In genomic region chr12:131947482-131948027, GRCh38 we compare ENCODE assay signal across 14 cellular contexts. TPM values are rescaled to one million over a fixed set of nuclear protein-coding genes. Genes with fewer than 3 reads are reported as not detected.
DNase-seq lines count a peak whose midpoint lies in the region; ATAC-seq, FAIRE-seq and TF ChIP-seq lines count a peak whose summit lies in the region.
"Had no signal": no experiment of that assay in that cellular context is flagged by ENCODE, and none has a peak within 500 bp of the region (broad histone marks: within the 10 kb centered on the region; RNA-seq: fewer than 3 reads in every experiment).

No MANE protein-coding gene starts in this region.

- H3K36me3 ChIP-seq in suprapubic skin (peaks cover 22% of the 10 kb centered on the region), small intestine (ENCODE audit: control insufficient read depth in 2 of 2, insufficient read depth in 2 of 2, low read length in 2 of 2) (peaks cover 2 to 5% of the 10 kb centered on the region in 2 donors)

- H3K27me3 ChIP-seq in suprapubic skin (no peaks in the 10 kb centered on the region), small intestine (ENCODE audit: control insufficient read depth in 2 of 2, insufficient read depth in 2 of 2, low read length in 2 of 2) (no peaks in the 10 kb centered on the region)

- H3K9me3 ChIP-seq in suprapubic skin (no peaks in the 10 kb centered on the region), small intestine (ENCODE audit: control insufficient read depth, low read depth) (no peaks in the 10 kb centered on the region)

- no peak overlapping the region for H3K4me3 Mint-ChIP-seq in activated naive CD4-positive, alpha-beta T cell treated with anti-CD3 and anti-CD28 coated beads, Interleukin-2, amount 50 U/mL, for 24 hours
- H3K4me3 Mint-ChIP-seq in WTC11: no peak overlapping the region

- TF ChIP-seq CTCF in WTC11 (IDR thresholded peaks at IDR 0.05) (no peak), suprapubic skin (IDR thresholded peaks at IDR 0.05) (no peak), GM10248 (IDR thresholded peaks at IDR 0.05; ENCODE audit: control extremely low read depth, extremely low read depth, low read depth, missing control alignments) (no peak)

- peaks cover 26% of the 10 kb centered on the region for H3K4me1 Mint-ChIP-seq in activated naive CD4-positive, alpha-beta T cell treated with anti-CD3 and anti-CD28 coated beads, Interleukin-2, amount 50 U/mL, for 24 hours
- H3K4me1 Mint-ChIP-seq in WTC11: peaks cover 7% of the 10 kb centered on the region

- no peak for DNase-seq in activated naive CD4-positive, alpha-beta T cell (lab: John Stamatoyannopoulos, UW)
- no peak for DNase-seq in WTC11 (ENCODE audit: low spot score)
- peak; percentile 53 for DNase-seq in islet precursor cell
- DNase-seq in suprapubic skin (ENCODE audit: low spot score in 2 of 2): peak; percentile 50 to 62
- DNase-seq in GM10248 (ENCODE audit: extremely low spot score): no peak
- DNase-seq in stimulated activated naive CD4-positive, alpha-beta T cell treated with Interleukin-2 at 50 U/mL for 16 hours (lab: John Stamatoyannopoulos, UW): no peak
- no peak for DNase-seq in small intestine
- DNase-seq: GOT3, KG1 had no signal

- H3K36me3 Mint-ChIP-seq in activated naive CD4-positive, alpha-beta T cell treated with anti-CD3 and anti-CD28 coated beads, Interleukin-2, amount 50 U/mL, for 24 hours: peaks cover 8% of the 10 kb centered on the region
- peaks cover 25% of the 10 kb centered on the region for H3K36me3 Mint-ChIP-seq in WTC11

- POLR2A ChIA-PET in WTC11 (lab: Charles Lee): no interaction called here
- POLR2A ChIA-PET in GM10248 (lab: Yijun Ruan, JAX): interaction anchor here (0.6 kb wide), 1 partner anchor 24 kb away, joined by 4 read pairs; no protein-coding TSS in a partner anchor

- H3K4me3 ChIP-seq in suprapubic skin: no peak overlapping the region
- H3K4me3 ChIP-seq in small intestine (ENCODE audit: low read depth in 1 of 2, low read length in 2 of 2): no peak overlapping the region

- WGBS in suprapubic skin: 61% methylated on average over 8 of the region's 8 CpGs
- 45 to 59% (median 58%) methylated on average over 8 of the region's 8 CpGs for WGBS in small intestine, 3 donors

- FAIRE-seq in small intestine (lab: Jason Lieb, UNC): no peak
- FAIRE-seq: islet of Langerhans had no signal

- ATAC-seq in WTC11: no peak
- ATAC-seq: esophagus mucosa had no signal

- TF ChIP-seq EP300 in suprapubic skin (IDR thresholded peaks at IDR 0.05): no peak

- H3K4me1 ChIP-seq in suprapubic skin (peaks cover 28% of the 10 kb centered on the region), small intestine (ENCODE audit: control insufficient read depth in 2 of 2, insufficient read depth in 1 of 2, low read depth in 1 of 2, low read length in 1 of 2) (peaks cover 0 to 4% of the 10 kb centered on the region in 2 donors)

- H3K27ac Mint-ChIP-seq in activated naive CD4-positive, alpha-beta T cell treated with anti-CD3 and anti-CD28 coated beads, Interleukin-2, amount 50 U/mL, for 24 hours: peak overlapping the region; percentile 47
- peak overlapping the region; percentile 83 for H3K27ac Mint-ChIP-seq in WTC11

- no peaks in the 10 kb centered on the region for H3K9me3 Mint-ChIP-seq in activated naive CD4-positive, alpha-beta T cell treated with anti-CD3 and anti-CD28 coated beads, Interleukin-2, amount 50 U/mL, for 24 hours
- no peaks in the 10 kb centered on the region for H3K9me3 Mint-ChIP-seq in WTC11
- H3K9me3 Mint-ChIP-seq: brain had no signal

- H3K27me3 Mint-ChIP-seq in activated naive CD4-positive, alpha-beta T cell treated with anti-CD3 and anti-CD28 coated beads, Interleukin-2, amount 50 U/mL, for 24 hours: no peaks in the 10 kb centered on the region
- H3K27me3 Mint-ChIP-seq in WTC11 (ENCODE audit: low read depth): no peaks in the 10 kb centered on the region

- CTCF ChIA-PET in WTC11 (lab: Charles Lee): no interaction called here
- CTCF ChIA-PET in GM10248 (lab: Yijun Ruan, JAX): no interaction called here

- no peak for TF ChIP-seq POLR2A in suprapubic skin (IDR thresholded peaks at IDR 0.05)

- H3K27ac ChIP-seq in suprapubic skin (no peak overlapping the region), small intestine (ENCODE audit: low read depth in 1 of 2, low read length in 1 of 2) (peak overlapping the region in 1 of 2 donors; percentile 58)
- H3K27ac ChIP-seq: C4-2B had no signal

TF ChIP-seq in WTC11, 78 proteins besides CTCF, POLR2A, EP300 and RAD21:
- TF ChIP-seq GABPB1 (CRISPR knock-in tag; IDR thresholded peaks at IDR 0.05) (no peak), RELA (CRISPR knock-in tag; IDR thresholded peaks at IDR 0.05; ENCODE audit: borderline replicate concordance) (no peak), E2F1 (CRISPR knock-in tag; IDR thresholded peaks at IDR 0.05) (no peak), HMGXB4 (CRISPR knock-in tag; IDR thresholded peaks at IDR 0.05) (no peak), IRF1 (CRISPR knock-in tag; IDR thresholded peaks at IDR 0.05) (0 out of 2 replicates have a peak, but pooled peaks have one; percentile 23), ATF2 (CRISPR knock-in tag; IDR thresholded peaks at IDR 0.05; ENCODE audit: borderline replicate concordance, low read depth) (no peak)
TF ChIP-seq in WTC11: peak in this region for 1.

RNA-seq across cellular contexts. Expression of gene EP400, which starts 2.2 kb away (rescaled TPM):
- 73.0 to 76.7 TPM (median 75.8 TPM) in 3 replicates for total RNA-seq in WTC11 (2021)
- 10 to 100 TPM; 32.0 to 81.3 (median 40.1) TPM for total RNA-seq in suprapubic skin
- polyA plus RNA-seq in small intestine: 10 to 100 TPM in 2 of 3 donors, 1 to 10 TPM in 1; 8.6 to 14.3 (median 11.4) TPM

RNA-seq across cellular contexts. Expression of gene PUS1, which starts 18.5 kb away (rescaled TPM):
- total RNA-seq in WTC11 (2021) (76.2 to 97.4 TPM (median 85.2 TPM) in 3 replicates), suprapubic skin (10 to 100 TPM; 16.3 to 24.4 (median 21.8) TPM)
- polyA plus RNA-seq in small intestine: 10 to 100 TPM; 11.6 to 30.0 (median 13.5) TPM

RNA-seq across cellular contexts. Expression of gene ULK1, which starts 53.1 kb away (rescaled TPM):
- total RNA-seq in WTC11 (2021): 55.5 to 67.8 TPM (median 62.5 TPM) in 3 replicates
- 100 to 1,000 TPM in 1 of 4 donors, 10 to 100 TPM in 3; 37.0 to 102 (median 65.7) TPM for total RNA-seq in suprapubic skin
- 10 to 100 TPM; 11.3 to 12.7 (median 12.3) TPM for polyA plus RNA-seq in small intestine

Comparison
In these comparisons a context has a peak if more than half of its experiments do, and no peak if none do; other contexts are left out.
1. DNase-seq: peak in islet precursor cell (single experiment) and suprapubic skin (2 of 2); none in activated naive CD4-positive, alpha-beta T cell (0 of 4), WTC11 (single experiment), GM10248 (single experiment), stimulated activated naive CD4-positive, alpha-beta T cell treated with Interleukin-2 at 50 U/mL for 16 hours (single experiment) and small intestine (single experiment).